In the genomic region with DNA sequence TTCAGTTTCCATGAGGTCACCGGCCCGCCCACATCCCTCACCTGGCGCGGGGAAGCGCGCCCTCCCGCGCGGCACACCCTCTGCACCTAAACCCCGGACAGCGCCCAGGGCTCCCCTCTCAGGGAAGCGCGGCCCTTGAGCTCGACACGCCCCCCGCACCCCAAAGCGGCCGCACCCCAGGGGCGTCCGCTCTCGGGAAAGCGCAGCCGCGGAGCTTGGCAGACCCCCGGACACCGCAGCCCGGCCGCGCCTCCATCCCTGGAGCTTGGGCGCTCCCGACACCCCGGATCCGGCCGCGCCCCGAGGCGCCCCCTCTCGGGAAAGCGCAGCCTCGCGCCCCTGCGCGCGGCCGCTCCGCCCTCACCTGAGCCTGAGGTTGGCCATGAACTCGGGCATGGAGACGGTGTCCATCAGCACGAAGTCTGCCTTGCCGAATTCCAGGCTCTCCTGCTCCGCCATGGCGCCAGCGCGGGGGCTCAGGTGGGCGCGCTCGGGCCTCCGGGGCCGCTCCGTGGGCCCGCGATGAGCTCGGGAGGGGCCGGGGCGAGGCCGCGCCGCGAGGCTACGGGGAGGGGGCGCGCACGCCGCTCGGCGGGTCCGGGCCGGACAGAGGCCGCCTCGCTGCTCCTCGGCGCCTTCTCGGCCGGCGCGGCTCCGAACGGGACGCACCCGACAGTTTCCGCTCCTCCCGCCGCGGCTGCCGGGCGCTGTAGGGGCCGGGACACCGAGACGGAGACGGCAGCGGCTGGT, we compare ENCODE assay signal across 8 cellular contexts. TPM values are rescaled to one million over a fixed set of nuclear protein-coding genes. Genes with fewer than 3 reads are reported as not detected.
DNase-seq lines count a peak whose midpoint lies in the region; ATAC-seq and TF ChIP-seq lines count a peak whose summit lies in the region.

A gene (minus strand): TSS at position 711 of the 750 bp plus-strand sequence. CDS start 252 bp downstream, at position 459.

- H3K27me3 Mint-ChIP-seq in activated CD8-positive, alpha-beta T cell treated with anti-CD3 and anti-CD28 coated beads, Interleukin-2, amount 10 ng/mL, durations not matched to agents 7 days and 5 days (ENCODE audit: low read depth): peaks cover 35% of the 10 kb centered on the region

- peak; percentile 60 for ATAC-seq in HG02588 (IDR thresholded peaks at IDR 0.05; ENCODE audit: unreplicated experiment)
- peak; percentile 57 for ATAC-seq in activated CD8-positive, alpha-beta T cell treated with anti-CD3 and anti-CD28 coated beads, Interleukin-2, amount 10 ng/mL, durations not matched to agents 7 days and 5 days

- H3K36me3 ChIP-seq in endocrine pancreas (ENCODE audit: control insufficient read depth, insufficient read depth, low read length): no peaks in the 10 kb centered on the region

- no peaks in the 10 kb centered on the region for H3K36me3 Mint-ChIP-seq in activated CD8-positive, alpha-beta T cell treated with anti-CD3 and anti-CD28 coated beads, Interleukin-2, amount 10 ng/mL, durations not matched to agents 7 days and 5 days (ENCODE audit: low read depth)

- peak; percentile 84 for TF ChIP-seq CTCF in GM12875 (IDR thresholded peaks at IDR 0.05; ENCODE audit: borderline replicate concordance, insufficient read depth, low read depth, low read length)

- H3K4me3 ChIP-seq in GM12875 (ENCODE audit: low read depth, low read length) (peak within 1 kb of the TSS; percentile 79), endocrine pancreas (ENCODE audit: control insufficient read depth, insufficient read depth, low read length) (peak within 1 kb of the TSS; percentile 98)

- CTCF ChIA-PET in activated CD8-positive, alpha-beta T cell treated with anti-CD3 and anti-CD28 coated beads, Interleukin-2, amount 10 ng/mL, durations not matched to agents 7 days and 5 days (lab: Charles Lee): interaction anchor here (0.8 to 4.3 kb wide), 45 partner anchors 9 to 435 kb away, joined by 3 to 119 read pairs (median 8); a partner anchor contains a TSS

- peak within 1 kb of the TSS; percentile 78 for H3K27ac Mint-ChIP-seq in activated CD8-positive, alpha-beta T cell treated with anti-CD3 and anti-CD28 coated beads, Interleukin-2, amount 10 ng/mL, durations not matched to agents 7 days and 5 days

- H3K27me3 ChIP-seq in endocrine pancreas (ENCODE audit: control insufficient read depth, insufficient read depth, low read length): no peaks in the 10 kb centered on the region

- H3K4me3 Mint-ChIP-seq in activated CD8-positive, alpha-beta T cell treated with anti-CD3 and anti-CD28 coated beads, Interleukin-2, amount 10 ng/mL, durations not matched to agents 7 days and 5 days: peak within 1 kb of the TSS; percentile 80

- no peaks in the 10 kb centered on the region for H3K9me3 Mint-ChIP-seq in activated CD8-positive, alpha-beta T cell treated with anti-CD3 and anti-CD28 coated beads, Interleukin-2, amount 10 ng/mL, durations not matched to agents 7 days and 5 days (ENCODE audit: insufficient read depth)

- peaks cover 7% of the 10 kb centered on the region for H3K4me1 ChIP-seq in endocrine pancreas (ENCODE audit: control insufficient read depth, insufficient read depth, low read length)

- DNase-seq in NCI-H1930 (lab: John Stamatoyannopoulos, UW): peak; percentile 47 to 69
- DNase-seq in activated CD8-positive, alpha-beta T cell treated with anti-CD3 and anti-CD28 coated beads, Interleukin-2, amount 10 ng/mL, durations not matched to agents 7 days and 5 days: peak; percentile 69
- peak; percentile 55 for DNase-seq in mucosa of gallbladder (ENCODE audit: low spot score)
- peak; percentile 27 to 40 for DNase-seq in stimulated activated CD8-positive, alpha-beta memory T cell treated with anti-CD3 and anti-CD28 coated beads, Interleukin-4, amount 100 ng/mL, for 1 hour (ENCODE audit: low read depth in 2 of 2, low spot score in 1 of 2)
- no peak for DNase-seq in SIG-M5 treated with dmso at 0.1 percent for 504 hours (lab: John Stamatoyannopoulos, UW; ENCODE audit: unreplicated experiment)

- H3K9me3 ChIP-seq in endocrine pancreas (ENCODE audit: control insufficient read depth, low read length): no peaks in the 10 kb centered on the region

- POLR2A ChIA-PET in activated CD8-positive, alpha-beta T cell treated with anti-CD3 and anti-CD28 coated beads, Interleukin-2, amount 10 ng/mL, durations not matched to agents 7 days and 5 days (lab: Charles Lee): interaction anchor here (1.2 kb wide), 1 partner anchor 33 kb away, joined by 4 read pairs; no protein-coding TSS in a partner anchor

- H3K4me1 Mint-ChIP-seq in activated CD8-positive, alpha-beta T cell treated with anti-CD3 and anti-CD28 coated beads, Interleukin-2, amount 10 ng/mL, durations not matched to agents 7 days and 5 days (ENCODE audit: low read depth): peaks cover 14% of the 10 kb centered on the region

- peak within 1 kb of the TSS; percentile 98 for H3K9ac ChIP-seq in endocrine pancreas (ENCODE audit: control insufficient read depth, insufficient read depth, low read length)

RNA-seq across cellular contexts. Expression of the gene that starts here (rescaled TPM):
- total RNA-seq in activated CD8-positive, alpha-beta T cell treated with anti-CD3 and anti-CD28 coated beads, Interleukin-2, amount 10 ng/mL, durations not matched to agents 7 days and 5 days: 1 to 10 TPM; 2.2 to 2.3 TPM
- total RNA-seq in mucosa of gallbladder: 150 TPM

Comparison
In these comparisons a context has a peak if more than half of its experiments do, and no peak if none do; other contexts are left out.
1. RNA of the gene that starts here (total RNA-seq): 150 TPM in mucosa of gallbladder (single experiment); 2.2 to 2.3 TPM in activated CD8-positive, alpha-beta T cell treated with anti-CD3 and anti-CD28 coated beads, Interleukin-2, amount 10 ng/mL, durations not matched to agents 7 days and 5 days; every median in the first group is over 10 times any median in the second.